8 cellular contexts compared by ENCODE assay signal in the genomic region with DNA sequence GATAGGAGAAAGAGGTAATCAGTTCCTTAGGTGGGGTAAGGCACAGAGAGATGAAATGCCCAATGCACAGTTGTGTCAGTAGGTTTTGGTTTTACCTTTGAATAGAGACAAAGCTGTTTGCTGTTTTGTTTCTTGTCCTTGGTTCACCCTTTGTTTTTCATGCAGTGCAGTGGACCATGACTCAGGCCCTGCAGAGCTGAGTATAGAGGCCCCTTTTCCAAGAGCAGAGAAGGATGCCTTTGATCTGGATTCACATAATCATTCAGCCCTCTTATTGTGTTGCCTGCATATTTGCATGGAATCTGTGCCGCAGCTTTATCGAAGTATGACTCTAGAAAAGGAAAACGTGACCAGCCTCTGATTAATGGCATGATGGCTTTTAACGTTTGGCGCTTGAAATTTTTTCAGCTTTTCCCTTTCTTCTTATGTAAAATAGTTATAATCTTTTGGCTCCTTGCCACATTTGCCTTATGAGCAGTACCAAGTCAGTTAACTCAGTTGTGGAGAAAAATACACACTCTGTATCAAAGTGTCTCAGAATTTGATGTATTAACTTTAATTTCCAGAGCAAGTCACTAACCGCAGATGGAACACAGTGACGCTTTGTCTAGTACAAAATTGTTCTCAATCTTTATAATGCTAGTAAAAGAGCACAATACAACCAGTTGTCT.
DNase-seq lines count a peak whose midpoint lies in the region; ATAC-seq and TF ChIP-seq lines count a peak whose summit lies in the region.

No MANE protein-coding gene starts in this region.

- H3K4me3 ChIP-seq in Loucy (ENCODE audit: low read length, poor library complexity, severe bottlenecking) (no peak overlapping the region), dorsolateral prefrontal cortex (peak overlapping the region in 15 of 59 donors; percentile 1 to 27 (median 10)), skeletal muscle cell (ENCODE audit: low read depth, low read length) (no peak overlapping the region), prostate gland (no peak overlapping the region), Karpas-422 (ENCODE audit: low read length) (no peak overlapping the region)
- H3K4me3 ChIP-seq in CD8-positive, alpha-beta T cell (ENCODE audit: low read depth, low read length): no peak overlapping the region

- peak; percentile 63 for DNase-seq in AG08396 (ENCODE audit: low spot score)
- peak; percentile 4 for DNase-seq in GM19238 (ENCODE audit: insufficient read length, low spot score)
- peak in 4 of 10 donors; percentile 14 to 63 (median 43) for DNase-seq in dorsolateral prefrontal cortex
- peak; percentile 60 for DNase-seq in skeletal muscle cell (ENCODE audit: low read depth)
- no peak for DNase-seq in CD8-positive, alpha-beta T cell
- no peak for DNase-seq in prostate gland (ENCODE audit: low spot score)
- no peak for DNase-seq in Karpas-422

- 47% methylated on average over 7 of the region's 7 CpGs for WGBS in prostate gland

- intact Hi-C loops in dorsolateral prefrontal cortex (cut with DNase I) (loop anchor here in 1 of 2 donors (10.0 kb wide), 1 partner anchor 99 kb away; no protein-coding TSS in a partner anchor), prostate gland (cut with DNase I) (no loop called here)
- intact Hi-C loops in CD8-positive, alpha-beta T cell (cut with DNase I, micrococcal nuclease): no loop called here

- peaks cover 35% of the 10 kb centered on the region for H3K36me3 Mint-ChIP-seq in CD8-positive, alpha-beta T cell

- no peak overlapping the region for H2AFZ ChIP-seq in Loucy (ENCODE audit: low read length)
- no peak overlapping the region for H2AFZ ChIP-seq in Karpas-422 (ENCODE audit: low read length)

- no peaks in the 10 kb centered on the region for H3K9me2 ChIP-seq in Loucy (replicated peaks; ENCODE audit: low read depth, low read length)
- no peaks in the 10 kb centered on the region for H3K9me2 ChIP-seq in Karpas-422 (replicated peaks; ENCODE audit: insufficient read depth, low read length)

- no peaks in the 10 kb centered on the region for H3K27me3 Mint-ChIP-seq in CD8-positive, alpha-beta T cell (ENCODE audit: low read depth)

- peak overlapping the region in 56 of 59 donors; percentile 6 to 85 (median 67) for H3K27ac ChIP-seq in dorsolateral prefrontal cortex
- H3K27ac ChIP-seq in CD8-positive, alpha-beta T cell (ENCODE audit: low read depth, low read length): no peak overlapping the region
- H3K27ac ChIP-seq in prostate gland: no peak overlapping the region
- H3K27ac ChIP-seq in Karpas-422 (ENCODE audit: low read length): no peak overlapping the region

- H3K9ac ChIP-seq in Loucy (ENCODE audit: low read depth, low read length, poor library complexity, severe bottlenecking) (no peak overlapping the region), Karpas-422 (ENCODE audit: low read length) (no peak overlapping the region)

- H3K79me2 ChIP-seq in Loucy (ENCODE audit: insufficient read depth, low read length) (no peaks in the 10 kb centered on the region; the same call in 1 of the 2 replicates), Karpas-422 (ENCODE audit: low read length) (peaks cover 43% of the 10 kb centered on the region)

- no peaks in the 10 kb centered on the region for H3F3A ChIP-seq in Loucy (ENCODE audit: low read depth)

- H3K9me3 ChIP-seq in Loucy (ENCODE audit: insufficient read depth, low read depth, low read length) (no peaks in the 10 kb centered on the region), prostate gland (no peaks in the 10 kb centered on the region), Karpas-422 (ENCODE audit: low read length) (no peaks in the 10 kb centered on the region)
- no peaks in the 10 kb centered on the region for H3K9me3 ChIP-seq in CD8-positive, alpha-beta T cell (ENCODE audit: low read length)

- peaks cover 30% of the 10 kb centered on the region for H3K4me1 Mint-ChIP-seq in CD8-positive, alpha-beta T cell (ENCODE audit: low read depth)

- H3K4me2 ChIP-seq in Loucy (ENCODE audit: low read depth, low read length, poor library complexity, severe bottlenecking) (peak overlapping the region; percentile 19), Karpas-422 (ENCODE audit: low read depth, low read length, poor library complexity, severe bottlenecking) (no peak overlapping the region)

- POLR2A ChIA-PET in CD8-positive, alpha-beta T cell (lab: Charles Lee): no interaction called here

- H3K4me3 Mint-ChIP-seq in CD8-positive, alpha-beta T cell: no peak overlapping the region

- no peak for TF ChIP-seq POLR2A in prostate gland (IDR thresholded peaks at IDR 0.05)

- H3K27me3 ChIP-seq in Loucy (ENCODE audit: insufficient read depth, low read length, poor library complexity, severe bottlenecking) (no peaks in the 10 kb centered on the region), dorsolateral prefrontal cortex (no peaks in the 10 kb centered on the region), prostate gland (replicated peaks; ENCODE audit: insufficient read depth) (no peaks in the 10 kb centered on the region), Karpas-422 (ENCODE audit: low read length) (no peaks in the 10 kb centered on the region)
- H3K27me3 ChIP-seq in CD8-positive, alpha-beta T cell (ENCODE audit: insufficient read depth, low read length): no peaks in the 10 kb centered on the region

- H4K20me1 ChIP-seq in Loucy (ENCODE audit: insufficient read depth, low read length, poor library complexity, severe bottlenecking) (no peaks in the 10 kb centered on the region), Karpas-422 (ENCODE audit: insufficient read depth, low read depth, low read length) (no peaks in the 10 kb centered on the region)

- peaks cover 1% of the 10 kb centered on the region; the same call in 1 of the 2 replicates for H3K36me3 ChIP-seq in Loucy (ENCODE audit: insufficient read depth, low read length)
- H3K36me3 ChIP-seq in CD8-positive, alpha-beta T cell (ENCODE audit: insufficient read depth, low read length): peaks cover 2% of the 10 kb centered on the region
- H3K36me3 ChIP-seq in prostate gland: no peaks in the 10 kb centered on the region
- H3K36me3 ChIP-seq in Karpas-422 (ENCODE audit: insufficient read depth, low read length): no peaks in the 10 kb centered on the region

- H3K9me3 Mint-ChIP-seq in CD8-positive, alpha-beta T cell: no peaks in the 10 kb centered on the region

- H3K4me1 ChIP-seq in Loucy (ENCODE audit: insufficient read depth, low read length, poor library complexity, severe bottlenecking) (peaks cover 17% of the 10 kb centered on the region), prostate gland (replicated peaks) (no peaks in the 10 kb centered on the region), Karpas-422 (ENCODE audit: low read length) (peaks cover 15% of the 10 kb centered on the region)
- peaks cover 13% of the 10 kb centered on the region for H3K4me1 ChIP-seq in CD8-positive, alpha-beta T cell (ENCODE audit: insufficient read depth, low read length)

- TF ChIP-seq CTCF in Loucy (conservative IDR thresholded peaks at IDR 0.05; ENCODE audit: low read length) (no peak), dorsolateral prefrontal cortex (IDR thresholded peaks at IDR 0.05 in 54 of 56, conservative IDR thresholded peaks at IDR 0.05 in 2 of 56; ENCODE audit: low read depth in 1 of 56, partially characterized antibody in 56 of 56) (no peak), prostate gland (IDR thresholded peaks at IDR 0.05) (no peak)
- TF ChIP-seq CTCF in CD8-positive, alpha-beta T cell (IDR thresholded peaks at IDR 0.05): no peak

- CTCF ChIA-PET in CD8-positive, alpha-beta T cell (lab: Charles Lee): no interaction called here

- H3K27ac Mint-ChIP-seq in CD8-positive, alpha-beta T cell: no peak overlapping the region

- ATAC-seq in CD8-positive, alpha-beta T cell: no peak

Comparison
In these comparisons a context has a peak if more than half of its experiments do, and no peak if none do; other contexts are left out.
1. DNase-seq: peak in AG08396 (single experiment), GM19238 (single experiment) and skeletal muscle cell (single experiment); none in CD8-positive, alpha-beta T cell (0 of 7), prostate gland (single experiment) and Karpas-422 (single experiment).
2. H3K27ac ChIP-seq: peak in dorsolateral prefrontal cortex (56 of 59); none in CD8-positive, alpha-beta T cell (single experiment), prostate gland (0 of 2) and Karpas-422 (single experiment).